ENCODE assay signal across 26 cellular contexts in the genomic region with DNA sequence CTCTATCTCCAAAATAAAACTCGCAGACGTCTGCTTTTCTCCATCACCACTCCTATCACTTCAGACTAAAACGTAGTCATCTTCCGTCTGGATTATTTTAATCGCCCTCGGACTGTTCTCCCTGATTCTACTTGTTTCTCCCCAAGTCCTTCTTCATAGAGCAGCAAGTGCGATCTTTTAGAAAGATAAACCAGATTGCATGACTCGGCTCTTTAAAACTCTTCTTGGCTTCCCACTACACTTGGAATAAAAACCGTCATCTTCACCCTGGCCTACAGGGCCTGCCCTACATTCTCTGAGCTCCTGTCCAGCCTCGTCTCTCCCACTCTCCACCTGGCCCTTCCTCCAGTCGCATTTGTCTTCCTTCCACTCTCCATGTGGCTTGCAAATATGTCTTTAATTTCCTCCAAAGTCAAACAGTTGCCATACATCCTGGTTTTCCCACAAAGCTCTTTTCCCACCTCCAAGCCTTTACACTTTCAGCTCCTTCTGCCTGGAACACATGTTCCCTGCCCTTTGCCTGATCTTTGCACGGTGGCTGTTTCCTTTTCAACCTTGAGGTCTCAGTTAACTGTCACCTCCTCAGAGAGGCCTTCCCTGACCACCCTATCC.
"Had no signal": no experiment of that assay in that cellular context is flagged by ENCODE, and none has a peak within 500 bp of the region (broad histone marks: within the 10 kb centered on the region; RNA-seq: fewer than 3 reads in every experiment).

No MANE protein-coding gene starts in this region.

- H3K9me3 ChIP-seq: ascending aorta, left lung, pancreas, sigmoid colon, testis had no signal

- H3K36me3 Mint-ChIP-seq: activated naive CD4-positive, alpha-beta T cell treated with anti-CD3 and anti-CD28 coated beads, Interleukin-2, amount 50 U/mL, for 72 hours; mesothelial cell of epicardium; natural killer cell; stimulated activated naive B cell treated with anti-CD40 and anti-IgM and Interleukin-4, amounts not matched to agents 10 μg/mL and 1 μg/mL and 100 μg/mL, for 72 hours had no signal

- H3K27ac ChIP-seq: ascending aorta, brain microvascular endothelial cell, left lung, pancreas, sigmoid colon, testis had no signal

- ATAC-seq: activated CD4-positive, alpha-beta T cell treated with anti-CD3 and anti-CD28 coated beads for 36 hours; activated naive CD4-positive, alpha-beta T cell treated with anti-CD3 and anti-CD28 coated beads, Interleukin-2, amount 50 U/mL, for 72 hours; activated T-helper 17 cell treated with anti-CD3 and anti-CD28 coated beads, Interleukin-2, amount 50 U/mL, for 72 hours; left lung; natural killer cell; pancreas; stimulated activated naive B cell treated with anti-CD40 and anti-IgM and Interleukin-4, amounts not matched to agents 10 μg/mL and 1 μg/mL and 100 μg/mL, for 72 hours; WTC11 had no signal

- H3K4me1 ChIP-seq: left lung, testis had no signal

- H3K4me3 ChIP-seq: ascending aorta, left lung, pancreas, sigmoid colon, testis had no signal

- H3K27ac Mint-ChIP-seq: activated CD4-positive, alpha-beta T cell treated with anti-CD3 and anti-CD28 coated beads for 36 hours; activated naive CD4-positive, alpha-beta T cell treated with anti-CD3 and anti-CD28 coated beads, Interleukin-2, amount 50 U/mL, for 72 hours; activated T-helper 17 cell treated with anti-CD3 and anti-CD28 coated beads, Interleukin-2, amount 50 U/mL, for 72 hours; mesothelial cell of epicardium; natural killer cell; stimulated activated naive B cell treated with anti-CD40 and anti-IgM and Interleukin-4, amounts not matched to agents 10 μg/mL and 1 μg/mL and 100 μg/mL, for 72 hours had no signal

- H3K9me3 Mint-ChIP-seq: activated naive CD4-positive, alpha-beta T cell treated with anti-CD3 and anti-CD28 coated beads, Interleukin-2, amount 50 U/mL, for 72 hours; activated T-helper 17 cell treated with anti-CD3 and anti-CD28 coated beads, Interleukin-2, amount 50 U/mL, for 72 hours; natural killer cell; stimulated activated naive B cell treated with anti-CD40 and anti-IgM and Interleukin-4, amounts not matched to agents 10 μg/mL and 1 μg/mL and 100 μg/mL, for 72 hours had no signal

- H3K4me1 Mint-ChIP-seq: activated CD4-positive, alpha-beta T cell treated with anti-CD3 and anti-CD28 coated beads for 36 hours; natural killer cell had no signal

- DNase-seq: activated CD4-positive, alpha-beta T cell treated with anti-CD3 and anti-CD28 coated beads for 36 hours; activated CD4-positive, alpha-beta T cell treated with anti-CD3 and anti-CD28 coated beads, Interleukin-2, amount 50 U/mL, for 48 hours; activated T-cell treated with anti-CD3 and anti-CD28 coated beads, Interleukin-2, amount 50 U/mL, for 1 hour; brain microvascular endothelial cell; caudate nucleus; dermis blood vessel endothelial cell; effector memory CD4-positive, alpha-beta T cell; foreskin melanocyte; glutamatergic neuron; hippocampal formation; kidney glomerular epithelial cell; left lung; natural killer cell; pancreas; sigmoid colon; stimulated activated CD4-positive, alpha-beta T cell treated with anti-CD3 and anti-CD28 coated beads, Interleukin-2, amount 100 ng/mL, for 48 hours; stimulated activated CD8-positive, alpha-beta memory T cell treated with anti-CD3 and anti-CD28 coated beads, Interleukin-4, amount 100 ng/mL, for 48 hours; stimulated activated naive B cell treated with anti-CD40 and anti-IgM and Interleukin-4, amounts not matched to agents 10 μg/mL and 1 μg/mL and 100 μg/mL, for 72 hours; T1000; testis; trophoblast cell had no signal

- H3K4me3 Mint-ChIP-seq: activated CD4-positive, alpha-beta T cell treated with anti-CD3 and anti-CD28 coated beads for 36 hours; activated T-helper 17 cell treated with anti-CD3 and anti-CD28 coated beads, Interleukin-2, amount 50 U/mL, for 72 hours; mesothelial cell of epicardium; natural killer cell; stimulated activated naive B cell treated with anti-CD40 and anti-IgM and Interleukin-4, amounts not matched to agents 10 μg/mL and 1 μg/mL and 100 μg/mL, for 72 hours; WTC11 had no signal

- H3K36me3 ChIP-seq: ascending aorta, brain microvascular endothelial cell, left lung, pancreas, sigmoid colon had no signal

- FAIRE-seq: pancreas had no signal

- H3K27me3 ChIP-seq: ascending aorta, brain microvascular endothelial cell, left lung, pancreas, sigmoid colon, testis had no signal
